Comparison of ENCODE assay signal across 1 cellular context in genomic region chr11:44826922-44827643, GRCh38.
TF ChIP-seq lines count a peak whose summit lies in the region.

No MANE protein-coding gene starts in this region.

TF ChIP-seq in H1, 55 proteins besides CTCF, POLR2A, EP300 and RAD21:
- TF ChIP-seq CBX5 (IDR thresholded peaks at IDR 0.05; ENCODE audit: low read depth, low read length) (no peak), RXRA (IDR thresholded peaks at IDR 0.05; ENCODE audit: insufficient read depth, low read depth, low read length) (no peak), KDM5A (IDR thresholded peaks at IDR 0.05; ENCODE audit: low read length) (no peak), POU5F1 (IDR thresholded peaks at IDR 0.05; ENCODE audit: low read depth, low read length) (no peak), CHD1 (IDR thresholded peaks at IDR 0.05; ENCODE audit: low read depth, low read length) (no peak), CHD7 (IDR thresholded peaks at IDR 0.05; ENCODE audit: insufficient replicate concordance, low read length) (no peak), CTBP2 (IDR thresholded peaks at IDR 0.05; ENCODE audit: borderline replicate concordance, insufficient read depth, insufficient read length, low read length) (no peak), NANOG (IDR thresholded peaks at IDR 0.05; ENCODE audit: insufficient read depth, low read depth, low read length, poor library complexity, severe bottlenecking) (no peak), E2F6 (IDR thresholded peaks at IDR 0.05) (no peak), SP4 (IDR thresholded peaks at IDR 0.05; ENCODE audit: low read length) (no peak), KDM1A (IDR thresholded peaks at IDR 0.05; ENCODE audit: borderline replicate concordance, low read length) (no peak), HDAC2 (IDR thresholded peaks at IDR 0.05; ENCODE audit: borderline replicate concordance in 1 of 2, low read depth in 2 of 2, low read length in 2 of 2) (no peak), FOSL1 (IDR thresholded peaks at IDR 0.05; ENCODE audit: insufficient read depth, low read depth, low read length) (no peak), ATF3 (IDR thresholded peaks at IDR 0.05; ENCODE audit: insufficient read depth, low read depth, low read length) (no peak), ASH2L (IDR thresholded peaks at IDR 0.05; ENCODE audit: low read length) (no peak), SIN3A (conservative IDR thresholded peaks at IDR 0.05 in 1 of 2, IDR thresholded peaks at IDR 0.05 in 1 of 2; ENCODE audit: low read depth in 1 of 2, low read length in 2 of 2) (no peak), HDAC6 (IDR thresholded peaks at IDR 0.05; ENCODE audit: low read depth, low read length) (no peak), SUZ12 (IDR thresholded peaks at IDR 0.05; ENCODE audit: low read length) (no peak), JUN (IDR thresholded peaks at IDR 0.05; ENCODE audit: low read depth, low read length) (no peak), EZH2 (IDR thresholded peaks at IDR 0.05; ENCODE audit: low read depth, low read length, severe bottlenecking) (no peak)
